ENCODE assay signal across 7 cellular contexts in the genomic region with DNA sequence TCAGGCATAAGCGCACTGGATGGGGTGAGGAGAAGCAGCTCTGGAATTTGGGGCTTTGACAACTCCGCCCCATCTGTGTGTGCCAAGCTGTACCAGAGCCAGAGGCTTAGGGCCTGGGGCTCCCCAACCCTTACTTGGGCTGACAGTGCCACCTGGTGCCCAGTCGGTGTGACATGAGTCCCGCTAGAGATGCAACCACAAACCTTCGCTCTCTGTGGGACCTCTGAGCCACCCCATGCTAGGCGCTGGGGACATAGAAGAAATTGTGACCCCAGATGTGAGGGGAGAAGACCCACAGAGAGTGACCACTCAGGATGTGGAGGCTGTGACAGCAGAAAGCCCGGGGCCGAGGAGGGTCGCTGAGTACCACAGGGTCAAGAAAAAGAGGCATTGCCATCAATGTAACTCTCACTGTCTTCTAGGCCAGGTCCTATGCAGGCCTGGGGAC. TPM values are rescaled to one million over a fixed set of nuclear protein-coding genes. Genes with fewer than 3 reads are reported as not detected.
DNase-seq lines count a peak whose midpoint lies in the region; ATAC-seq and TF ChIP-seq lines count a peak whose summit lies in the region.

No MANE protein-coding gene starts in this region.

- H3K36me3 Mint-ChIP-seq in activated CD4-positive, alpha-beta T cell treated with anti-CD3 and anti-CD28 coated beads, Interleukin-2, amount 10 ng/mL, durations not matched to agents 7 days and 5 days (ENCODE audit: low read depth) = no peaks in the 10 kb centered on the region
- no peaks in the 10 kb centered on the region for H3K36me3 Mint-ChIP-seq in dendritic cell treated with granulocyte-macrophage colony-stimulating factor and Interleukin-4, amounts not matched to agents 40 ng/mL and 50 ng/mL, for 4 days (ENCODE audit: low read depth)

- CTCF ChIA-PET in activated CD4-positive, alpha-beta T cell treated with anti-CD3 and anti-CD28 coated beads, Interleukin-2, amount 10 ng/mL, durations not matched to agents 7 days and 5 days (lab: Charles Lee) = interaction anchor here (0.9 to 11.2 kb wide), 24 partner anchors 9 to 592 kb away, joined by 3 to 113 read pairs (median 5); partner anchors contain the start of gene FCHSD2

- TF ChIP-seq CTCF in GM12874 (IDR thresholded peaks at IDR 0.05; ENCODE audit: insufficient read depth, low read depth, low read length) (peak; percentile 78), lung (IDR thresholded peaks at IDR 0.05; ENCODE audit: control extremely low read depth, extremely low read depth) (peak; percentile 92)

- H3K27ac Mint-ChIP-seq in activated CD4-positive, alpha-beta T cell treated with anti-CD3 and anti-CD28 coated beads, Interleukin-2, amount 10 ng/mL, durations not matched to agents 7 days and 5 days = no peak overlapping the region
- H3K27ac Mint-ChIP-seq in dendritic cell treated with granulocyte-macrophage colony-stimulating factor and Interleukin-4, amounts not matched to agents 40 ng/mL and 50 ng/mL, for 4 days = peak overlapping the region; percentile 52

- H3K4me3 Mint-ChIP-seq in activated CD4-positive, alpha-beta T cell treated with anti-CD3 and anti-CD28 coated beads, Interleukin-2, amount 10 ng/mL, durations not matched to agents 7 days and 5 days = no peak overlapping the region
- no peak overlapping the region for H3K4me3 Mint-ChIP-seq in dendritic cell treated with granulocyte-macrophage colony-stimulating factor and Interleukin-4, amounts not matched to agents 40 ng/mL and 50 ng/mL, for 4 days

- H3K4me1 Mint-ChIP-seq in activated CD4-positive, alpha-beta T cell treated with anti-CD3 and anti-CD28 coated beads, Interleukin-2, amount 10 ng/mL, durations not matched to agents 7 days and 5 days = peaks cover 26% of the 10 kb centered on the region
- peaks cover 30% of the 10 kb centered on the region for H3K4me1 Mint-ChIP-seq in dendritic cell treated with granulocyte-macrophage colony-stimulating factor and Interleukin-4, amounts not matched to agents 40 ng/mL and 50 ng/mL, for 4 days (ENCODE audit: low read depth)

- intact Hi-C loops in dendritic cell treated with granulocyte-macrophage colony-stimulating factor and Interleukin-4, amounts not matched to agents 40 ng/mL and 50 ng/mL, for 4 days (cut with micrococcal nuclease) = loop anchor here (2.0 to 5.0 kb wide), 4 partner anchors 36 to 345 kb away; partner anchors contain the start of gene FCHSD2

- no peaks in the 10 kb centered on the region for H3K36me3 ChIP-seq in lung (ENCODE audit: control insufficient read depth in 2 of 2, insufficient read depth in 2 of 2, low read length in 2 of 2)

- peak overlapping the region; percentile 73 to 77 for H3K27ac ChIP-seq in lung (ENCODE audit: low read depth in 1 of 2, low read length in 1 of 2)

- no peaks in the 10 kb centered on the region for H3K27me3 ChIP-seq in lung (ENCODE audit: control insufficient read depth, insufficient read depth)

- ATAC-seq in HG02943 (IDR thresholded peaks at IDR 0.05; ENCODE audit: low read depth, unreplicated experiment) = peak; percentile 62
- ATAC-seq in lung (ENCODE audit: insufficient read depth, low FRiP score) = peak; percentile 76

- H3K4me1 ChIP-seq in lung (ENCODE audit: control insufficient read depth in 2 of 2, insufficient read depth in 2 of 2, low read length in 2 of 2) = peaks cover 8 to 14% of the 10 kb centered on the region in 2 donors

- H3K27me3 Mint-ChIP-seq in activated CD4-positive, alpha-beta T cell treated with anti-CD3 and anti-CD28 coated beads, Interleukin-2, amount 10 ng/mL, durations not matched to agents 7 days and 5 days = peaks cover 18% of the 10 kb centered on the region
- H3K27me3 Mint-ChIP-seq in dendritic cell treated with granulocyte-macrophage colony-stimulating factor and Interleukin-4, amounts not matched to agents 40 ng/mL and 50 ng/mL, for 4 days = peaks cover 3% of the 10 kb centered on the region

- H3K9me3 ChIP-seq in lung (ENCODE audit: control insufficient read depth in 2 of 2, insufficient read depth in 1 of 2, low read length in 1 of 2) = no peaks in the 10 kb centered on the region

- 22 to 24% methylated on average over 9 of the region's 9 CpGs for WGBS in lung, 2 donors

- no peaks in the 10 kb centered on the region for H3K9me3 Mint-ChIP-seq in activated CD4-positive, alpha-beta T cell treated with anti-CD3 and anti-CD28 coated beads, Interleukin-2, amount 10 ng/mL, durations not matched to agents 7 days and 5 days
- H3K9me3 Mint-ChIP-seq in dendritic cell treated with granulocyte-macrophage colony-stimulating factor and Interleukin-4, amounts not matched to agents 40 ng/mL and 50 ng/mL, for 4 days = no peaks in the 10 kb centered on the region

- POLR2A ChIA-PET in activated CD4-positive, alpha-beta T cell treated with anti-CD3 and anti-CD28 coated beads, Interleukin-2, amount 10 ng/mL, durations not matched to agents 7 days and 5 days (lab: Charles Lee) = no interaction called here

- no peak overlapping the region for H3K4me3 ChIP-seq in lung

- DNase-seq in NCI-H345 treated with DMSO at 0.1 percent for 48 hours (lab: John Stamatoyannopoulos, UW; ENCODE audit: unreplicated experiment) = peak; percentile 16
- DNase-seq in activated CD4-positive, alpha-beta T cell treated with anti-CD3 and anti-CD28 coated beads, Interleukin-2, amount 10 ng/mL, durations not matched to agents 7 days and 5 days = peak; percentile 87
- DNase-seq in lung (ENCODE audit: low spot score) = peak; percentile 84
- DNase-seq in stimulated activated CD4-positive, alpha-beta T cell treated with anti-CD3 and anti-CD28 coated beads, TNF-alpha, amount 100 ng/mL, for 4 hours (ENCODE audit: low read depth in 3 of 3) = peak; percentile 53 to 68 (median 66)

RNA-seq across cellular contexts. Expression of gene FCHSD2, which starts 36.0 kb away (rescaled TPM):
- total RNA-seq in activated CD4-positive, alpha-beta T cell treated with anti-CD3 and anti-CD28 coated beads, Interleukin-2, amount 10 ng/mL, durations not matched to agents 7 days and 5 days = 10 to 100 TPM; 52.8 to 57.2 TPM
- total RNA-seq in lung = 10 to 100 TPM; 41.0 to 41.6 TPM
- polyA plus RNA-seq in lung = 10 to 100 TPM; 14.7 to 24.2 TPM

RNA-seq across cellular contexts. Expression of gene P2RY2, which starts 40.0 kb away (rescaled TPM):
- not detected for total RNA-seq in activated CD4-positive, alpha-beta T cell treated with anti-CD3 and anti-CD28 coated beads, Interleukin-2, amount 10 ng/mL, durations not matched to agents 7 days and 5 days
- total RNA-seq in lung = 10 to 100 TPM in 1 of 2 donors, 1 to 10 TPM in 1; 3.8 to 13.0 TPM
- 1 to 10 TPM; 3.1 to 9.1 TPM for polyA plus RNA-seq in lung

Comparison
In these comparisons a context has a peak if more than half of its experiments do, and no peak if none do; other contexts are left out.
1. DNase-seq: peak in every context shown above with its lines; median percentile 87 in activated CD4-positive, alpha-beta T cell treated with anti-CD3 and anti-CD28 coated beads, Interleukin-2, amount 10 ng/mL, durations not matched to agents 7 days and 5 days; 84 in lung; 66 in stimulated activated CD4-positive, alpha-beta T cell treated with anti-CD3 and anti-CD28 coated beads, TNF-alpha, amount 100 ng/mL, for 4 hours; 16 in NCI-H345 treated with DMSO at 0.1 percent for 48 hours.
2. RNA of gene P2RY2, which starts 40.0 kb away (total RNA-seq): 3.8 to 13.0 TPM in lung; not detected in activated CD4-positive, alpha-beta T cell treated with anti-CD3 and anti-CD28 coated beads, Interleukin-2, amount 10 ng/mL, durations not matched to agents 7 days and 5 days; every median in the first group is over 4 times any median in the second.